10 cellular contexts compared by ENCODE assay signal in the genomic region with DNA sequence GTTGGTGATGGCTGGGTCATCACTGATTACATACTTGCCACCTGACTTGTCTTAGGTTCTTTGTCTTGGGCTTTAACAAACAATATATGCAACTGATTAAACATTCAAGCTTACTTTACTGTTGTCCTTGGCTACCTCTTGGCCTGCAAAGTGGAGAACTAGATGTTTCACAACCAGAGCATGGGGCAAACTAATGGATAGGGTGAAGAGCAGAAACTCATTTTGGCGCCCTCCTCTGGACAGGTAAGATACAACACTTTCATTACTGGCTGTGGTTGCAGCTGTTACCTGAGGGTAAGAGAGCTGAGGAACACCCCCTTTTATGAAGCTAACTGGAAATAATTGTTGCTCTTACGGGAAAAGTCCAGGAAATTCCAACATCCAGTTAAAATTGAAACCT.
DNase-seq lines count a peak whose midpoint lies in the region; ATAC-seq and TF ChIP-seq lines count a peak whose summit lies in the region.
"Had no signal": no experiment of that assay in that cellular context is flagged by ENCODE, and none has a peak within 500 bp of the region (broad histone marks: within the 10 kb centered on the region; RNA-seq: fewer than 3 reads in every experiment).

No MANE protein-coding gene starts in this region.

- no peaks in the 10 kb centered on the region for H3K79me2 ChIP-seq in fibroblast of lung (ENCODE audit: control insufficient read depth, insufficient read depth, low read length)

- intact Hi-C loops in activated CD4-positive, alpha-beta T cell treated with anti-CD3 and anti-CD28 coated beads for 36 hours (cut with DNase I, micrococcal nuclease) = no loop called here
- intact Hi-C loops in heart right ventricle (cut with DNase I) = no loop called here

- H3K4me1 ChIP-seq in fibroblast of lung (ENCODE audit: control insufficient read depth, extremely low read depth, insufficient read depth, low read length) (no peaks in the 10 kb centered on the region), heart right ventricle (no peaks in the 10 kb centered on the region)
- H3K4me1 ChIP-seq: ascending aorta had no signal

- H3K27me3 Mint-ChIP-seq in activated CD4-positive, alpha-beta T cell treated with anti-CD3 and anti-CD28 coated beads for 36 hours = no peaks in the 10 kb centered on the region
- H3K27me3 Mint-ChIP-seq in natural killer cell treated with Interleukin-12 subunit alpha and Interleukin-12 subunit beta and Interleukin-15 and Interleukin-18, amount 100 ng/mL, for 72 hours = no peaks in the 10 kb centered on the region
- H3K27me3 Mint-ChIP-seq: CD4-positive, CD25-positive, alpha-beta regulatory T cell had no signal

- no peak overlapping the region for H3K9ac ChIP-seq in fibroblast of lung (ENCODE audit: insufficient read depth, low read length)

- H3K4me3 ChIP-seq in fibroblast of lung (replicated peaks in 1 of 4; ENCODE audit: control extremely low read depth in 1 of 4, insufficient read depth in 1 of 4, low read depth in 3 of 4, low read length in 4 of 4) (no peak overlapping the region), heart right ventricle (no peak overlapping the region)
- H3K4me3 ChIP-seq: ascending aorta had no signal

- no peak for ATAC-seq in activated CD4-positive, alpha-beta T cell treated with anti-CD3 and anti-CD28 coated beads for 36 hours
- no peak for ATAC-seq in heart right ventricle
- ATAC-seq in natural killer cell treated with Interleukin-12 subunit alpha and Interleukin-12 subunit beta and Interleukin-15 and Interleukin-18, amount 100 ng/mL, for 72 hours = no peak

- no peaks in the 10 kb centered on the region for H3K9me3 ChIP-seq in fibroblast of lung (ENCODE audit: control insufficient read depth, insufficient read depth, low read depth, low read length)
- peaks cover 0 to 26% (median 0%) of the 10 kb centered on the region in 11 donors for H3K9me3 ChIP-seq in heart right ventricle

- H4K20me1 ChIP-seq in fibroblast of lung (ENCODE audit: control insufficient read depth, extremely low read depth, insufficient read depth, low read length) = no peaks in the 10 kb centered on the region

- CTCF ChIA-PET in activated CD4-positive, alpha-beta T cell treated with anti-CD3 and anti-CD28 coated beads for 36 hours (lab: Charles Lee) = no interaction called here

- H3K4me2 ChIP-seq in fibroblast of lung (ENCODE audit: extremely low read depth, insufficient read depth, low read length) = no peak overlapping the region

- no peak overlapping the region for H3K27ac Mint-ChIP-seq in activated CD4-positive, alpha-beta T cell treated with anti-CD3 and anti-CD28 coated beads for 36 hours
- no peak overlapping the region for H3K27ac Mint-ChIP-seq in natural killer cell treated with Interleukin-12 subunit alpha and Interleukin-12 subunit beta and Interleukin-15 and Interleukin-18, amount 100 ng/mL, for 72 hours
- H3K27ac Mint-ChIP-seq: CD4-positive, CD25-positive, alpha-beta regulatory T cell had no signal

- no peak overlapping the region for H2AFZ ChIP-seq in fibroblast of lung (ENCODE audit: low read length)

- no peak overlapping the region for H3K4me3 Mint-ChIP-seq in activated CD4-positive, alpha-beta T cell treated with anti-CD3 and anti-CD28 coated beads for 36 hours
- no peak overlapping the region for H3K4me3 Mint-ChIP-seq in natural killer cell treated with Interleukin-12 subunit alpha and Interleukin-12 subunit beta and Interleukin-15 and Interleukin-18, amount 100 ng/mL, for 72 hours
- H3K4me3 Mint-ChIP-seq: CD4-positive, CD25-positive, alpha-beta regulatory T cell had no signal

- no peaks in the 10 kb centered on the region for H3K4me1 Mint-ChIP-seq in activated CD4-positive, alpha-beta T cell treated with anti-CD3 and anti-CD28 coated beads for 36 hours
- no peaks in the 10 kb centered on the region for H3K4me1 Mint-ChIP-seq in natural killer cell treated with Interleukin-12 subunit alpha and Interleukin-12 subunit beta and Interleukin-15 and Interleukin-18, amount 100 ng/mL, for 72 hours (ENCODE audit: low read depth in 2 of 2)
- H3K4me1 Mint-ChIP-seq: CD4-positive, CD25-positive, alpha-beta regulatory T cell had no signal

- H3K9me3 Mint-ChIP-seq in activated CD4-positive, alpha-beta T cell treated with anti-CD3 and anti-CD28 coated beads for 36 hours (ENCODE audit: low read depth) = peaks cover 6% of the 10 kb centered on the region
- peaks cover 10% of the 10 kb centered on the region for H3K9me3 Mint-ChIP-seq in natural killer cell treated with Interleukin-12 subunit alpha and Interleukin-12 subunit beta and Interleukin-15 and Interleukin-18, amount 100 ng/mL, for 72 hours

- no peaks in the 10 kb centered on the region for H3K36me3 ChIP-seq in fibroblast of lung (ENCODE audit: control insufficient read depth, insufficient read depth, low read length)
- H3K36me3 ChIP-seq in heart right ventricle = no peaks in the 10 kb centered on the region
- H3K36me3 ChIP-seq: ascending aorta had no signal

- POLR2A ChIA-PET in activated CD4-positive, alpha-beta T cell treated with anti-CD3 and anti-CD28 coated beads for 36 hours (lab: Charles Lee) = no interaction called here

- H3K27me3 ChIP-seq in fibroblast of lung (ENCODE audit: control insufficient read depth, insufficient read depth, low read length) (no peaks in the 10 kb centered on the region), heart right ventricle (no peaks in the 10 kb centered on the region)
- H3K27me3 ChIP-seq: ascending aorta had no signal

- 30 to 46% methylated on average over 2 of the region's 2 CpGs for WGBS in heart right ventricle, 2 donors

- H3K27ac ChIP-seq in fibroblast of lung (ENCODE audit: insufficient read depth, low read length) (no peak overlapping the region), heart right ventricle (no peak overlapping the region)
- H3K27ac ChIP-seq: ascending aorta had no signal

- peak; percentile 28 to 44 for TF ChIP-seq CTCF in fibroblast of lung (conservative IDR thresholded peaks at IDR 0.05 in 1 of 2, IDR thresholded peaks at IDR 0.05 in 1 of 2; ENCODE audit: low read depth in 1 of 2, low read length in 2 of 2)
- TF ChIP-seq CTCF in heart right ventricle (IDR thresholded peaks at IDR 0.05) = no peak

- DNase-seq in activated CD4-positive, alpha-beta T cell treated with anti-CD3 and anti-CD28 coated beads for 36 hours = peak; percentile 8
- DNase-seq in activated CD4-positive, alpha-beta T cell treated with anti-CD3 and anti-CD28 coated beads for 1 hour = no peak
- DNase-seq in NCI-H2107 treated with DMSO at 0.1 percent for 48 hours (lab: John Stamatoyannopoulos, UW; ENCODE audit: unreplicated experiment) (peak; percentile 38), fibroblast of lung (ENCODE audit: low read depth in 2 of 2) (no peak), heart right ventricle (no peak), mucosa of gallbladder (ENCODE audit: low spot score) (no peak)
- DNase-seq in stimulated activated CD8-positive, alpha-beta memory T cell treated with anti-CD3 and anti-CD28 coated beads, Interleukin-4, amount 100 ng/mL, for 48 hours = peak; percentile 22
- DNase-seq in natural killer cell treated with Interleukin-12 subunit alpha and Interleukin-12 subunit beta and Interleukin-15 and Interleukin-18, amount 100 ng/mL, for 72 hours (ENCODE audit: low spot score) = no peak

- no peaks in the 10 kb centered on the region for H3K36me3 Mint-ChIP-seq in activated CD4-positive, alpha-beta T cell treated with anti-CD3 and anti-CD28 coated beads for 36 hours (ENCODE audit: low read depth)
- H3K36me3 Mint-ChIP-seq in natural killer cell treated with Interleukin-12 subunit alpha and Interleukin-12 subunit beta and Interleukin-15 and Interleukin-18, amount 100 ng/mL, for 72 hours = no peaks in the 10 kb centered on the region
- H3K36me3 Mint-ChIP-seq: CD4-positive, CD25-positive, alpha-beta regulatory T cell had no signal

Comparison
In these comparisons a context has a peak if more than half of its experiments do, and no peak if none do; other contexts are left out.
1. DNase-seq: peak in activated CD4-positive, alpha-beta T cell treated with anti-CD3 and anti-CD28 coated beads for 36 hours (single experiment), NCI-H2107 treated with DMSO at 0.1 percent for 48 hours (single experiment) and stimulated activated CD8-positive, alpha-beta memory T cell treated with anti-CD3 and anti-CD28 coated beads, Interleukin-4, amount 100 ng/mL, for 48 hours (single experiment); none in activated CD4-positive, alpha-beta T cell treated with anti-CD3 and anti-CD28 coated beads for 1 hour (single experiment), fibroblast of lung (0 of 2), heart right ventricle (0 of 2), natural killer cell treated with Interleukin-12 subunit alpha and Interleukin-12 subunit beta and Interleukin-15 and Interleukin-18, amount 100 ng/mL, for 72 hours (single experiment) and mucosa of gallbladder (single experiment).
2. CTCF ChIP-seq: peak in fibroblast of lung (2 of 2); none in heart right ventricle (0 of 9).